ENCODE assay signal across 1 cellular context in genomic region chr11:118241191-118242098, GRCh38.
TF ChIP-seq lines count a peak whose summit lies in the region.

No MANE protein-coding gene starts in this region.

TF ChIP-seq in K562, 482 proteins besides CTCF, POLR2A, EP300 and RAD21 (continued from another document and continues in another):
- TF ChIP-seq, protein P1, sequence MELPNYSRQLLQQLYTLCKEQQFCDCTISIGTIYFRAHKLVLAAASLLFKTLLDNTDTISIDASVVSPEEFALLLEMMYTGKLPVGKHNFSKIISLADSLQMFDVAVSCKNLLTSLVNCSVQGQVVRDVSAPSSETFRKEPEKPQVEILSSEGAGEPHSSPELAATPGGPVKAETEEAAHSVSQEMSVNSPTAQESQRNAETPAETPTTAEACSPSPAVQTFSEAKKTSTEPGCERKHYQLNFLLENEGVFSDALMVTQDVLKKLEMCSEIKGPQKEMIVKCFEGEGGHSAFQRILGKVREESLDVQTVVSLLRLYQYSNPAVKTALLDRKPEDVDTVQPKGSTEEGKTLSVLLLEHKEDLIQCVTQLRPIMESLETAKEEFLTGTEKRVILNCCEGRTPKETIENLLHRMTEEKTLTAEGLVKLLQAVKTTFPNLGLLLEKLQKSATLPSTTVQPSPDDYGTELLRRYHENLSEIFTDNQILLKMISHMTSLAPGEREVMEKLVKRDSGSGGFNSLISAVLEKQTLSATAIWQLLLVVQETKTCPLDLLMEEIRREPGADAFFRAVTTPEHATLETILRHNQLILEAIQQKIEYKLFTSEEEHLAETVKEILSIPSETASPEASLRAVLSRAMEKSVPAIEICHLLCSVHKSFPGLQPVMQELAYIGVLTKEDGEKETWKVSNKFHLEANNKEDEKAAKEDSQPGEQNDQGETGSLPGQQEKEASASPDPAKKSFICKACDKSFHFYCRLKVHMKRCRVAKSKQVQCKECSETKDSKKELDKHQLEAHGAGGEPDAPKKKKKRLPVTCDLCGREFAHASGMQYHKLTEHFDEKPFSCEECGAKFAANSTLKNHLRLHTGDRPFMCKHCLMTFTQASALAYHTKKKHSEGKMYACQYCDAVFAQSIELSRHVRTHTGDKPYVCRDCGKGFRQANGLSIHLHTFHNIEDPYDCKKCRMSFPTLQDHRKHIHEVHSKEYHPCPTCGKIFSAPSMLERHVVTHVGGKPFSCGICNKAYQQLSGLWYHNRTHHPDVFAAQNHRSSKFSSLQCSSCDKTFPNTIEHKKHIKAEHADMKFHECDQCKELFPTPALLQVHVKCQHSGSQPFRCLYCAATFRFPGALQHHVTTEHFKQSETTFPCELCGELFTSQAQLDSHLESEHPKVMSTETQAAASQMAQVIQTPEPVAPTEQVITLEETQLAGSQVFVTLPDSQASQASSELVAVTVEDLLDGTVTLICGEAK (IDR thresholded peaks at IDR 0.05) = no peak
- TF ChIP-seq, protein P1 (CRISPR knock-in tag; IDR thresholded peaks at IDR 0.05) = no peak
- TF ChIP-seq CTCFL (IDR thresholded peaks at IDR 0.05; ENCODE audit: borderline replicate concordance, insufficient read depth, low read depth, low read length, poor library complexity, severe bottlenecking) (no peak), NR2C1 (IDR thresholded peaks at IDR 0.05) (no peak; the same call in 1 of the 2 replicates), NR2C1 (tag; IDR thresholded peaks at IDR 0.05) (no peak), ARID4B (CRISPR knock-in tag; IDR thresholded peaks at IDR 0.05) (no peak), GATA2 (CRISPR knock-in tag; IDR thresholded peaks at IDR 0.05) (peak; percentile 97), TRIM28 (IDR thresholded peaks at IDR 0.05) (no peak), LEF1 (IDR thresholded peaks at IDR 0.05) (peak; percentile 99), CHCHD3 (CRISPR knock-in tag; IDR thresholded peaks at IDR 0.05) (no peak), JUND (IDR thresholded peaks at IDR 0.05; ENCODE audit: borderline replicate concordance, low read depth, low read length) (peak; percentile 92), JUND (tag; IDR thresholded peaks at IDR 0.05; ENCODE audit: borderline replicate concordance, low read depth, low read length) (peak; percentile 81), RAD51 (IDR thresholded peaks at IDR 0.05; ENCODE audit: borderline replicate concordance, low read depth) (0 out of 2 replicates have a peak, but pooled peaks have one; percentile 18), NR4A1 (CRISPR knock-in tag; IDR thresholded peaks at IDR 0.05) (no peak), NR4A1 (tag; IDR thresholded peaks at IDR 0.05) (0 out of 2 replicates have a peak, but pooled peaks have one; percentile 53), UBTF (IDR thresholded peaks at IDR 0.05; ENCODE audit: borderline replicate concordance in 1 of 2, low read depth in 2 of 2, low read length in 2 of 2) (no peak), KDM2B (CRISPR knock-in tag; IDR thresholded peaks at IDR 0.05) (no peak), FOXA3 (CRISPR knock-in tag; conservative IDR thresholded peaks at IDR 0.05 in 1 of 2, IDR thresholded peaks at IDR 0.05 in 1 of 2) (peak in 1 of 2 experiments; percentile 76; a peak in 2 of 4 replicates), JUNB (CRISPR knock-in tag; conservative IDR thresholded peaks at IDR 0.05) (peak; percentile 78), HNRNPUL1 (IDR thresholded peaks at IDR 0.05; ENCODE audit: low read length) (no peak), KDM4B (IDR thresholded peaks at IDR 0.05; ENCODE audit: borderline replicate concordance in 2 of 2, low read depth in 1 of 2) (no peak), BACH1 (tag; IDR thresholded peaks at IDR 0.05) (no peak), ZNF263 (CRISPR knock-in tag; IDR thresholded peaks at IDR 0.05; ENCODE audit: borderline replicate concordance) (no peak), L3MBTL2 (IDR thresholded peaks at IDR 0.05) (no peak), SREBF1 (IDR thresholded peaks at IDR 0.05; ENCODE audit: borderline replicate concordance, low read depth, low read length) (no peak), NONO (IDR thresholded peaks at IDR 0.05; ENCODE audit: low read depth in 2 of 2, low read length in 1 of 2) (peak in 1 of 2 experiments; percentile 59; a peak in 1 of 4 replicates), NRF1 (conservative IDR thresholded peaks at IDR 0.05 in 1 of 2, IDR thresholded peaks at IDR 0.05 in 1 of 2) (peak in 1 of 2 experiments; percentile 24; a peak in 1 of 4 replicates), SMARCA4 (IDR thresholded peaks at IDR 0.05) (peak; percentile 98), RBM39 (optimal IDR thresholded peaks at IDR 0.05; ENCODE audit: low read depth, low read length) (no peak), MTA2 (IDR thresholded peaks at IDR 0.05; ENCODE audit: low read depth) (peak; percentile 94), ZFP36 (IDR thresholded peaks at IDR 0.05; ENCODE audit: low read depth, low read length, partially characterized antibody) (peak; percentile 33), CBFA2T2 (conservative IDR thresholded peaks at IDR 0.05) (peak; percentile 95)
- TF ChIP-seq, protein P2, sequence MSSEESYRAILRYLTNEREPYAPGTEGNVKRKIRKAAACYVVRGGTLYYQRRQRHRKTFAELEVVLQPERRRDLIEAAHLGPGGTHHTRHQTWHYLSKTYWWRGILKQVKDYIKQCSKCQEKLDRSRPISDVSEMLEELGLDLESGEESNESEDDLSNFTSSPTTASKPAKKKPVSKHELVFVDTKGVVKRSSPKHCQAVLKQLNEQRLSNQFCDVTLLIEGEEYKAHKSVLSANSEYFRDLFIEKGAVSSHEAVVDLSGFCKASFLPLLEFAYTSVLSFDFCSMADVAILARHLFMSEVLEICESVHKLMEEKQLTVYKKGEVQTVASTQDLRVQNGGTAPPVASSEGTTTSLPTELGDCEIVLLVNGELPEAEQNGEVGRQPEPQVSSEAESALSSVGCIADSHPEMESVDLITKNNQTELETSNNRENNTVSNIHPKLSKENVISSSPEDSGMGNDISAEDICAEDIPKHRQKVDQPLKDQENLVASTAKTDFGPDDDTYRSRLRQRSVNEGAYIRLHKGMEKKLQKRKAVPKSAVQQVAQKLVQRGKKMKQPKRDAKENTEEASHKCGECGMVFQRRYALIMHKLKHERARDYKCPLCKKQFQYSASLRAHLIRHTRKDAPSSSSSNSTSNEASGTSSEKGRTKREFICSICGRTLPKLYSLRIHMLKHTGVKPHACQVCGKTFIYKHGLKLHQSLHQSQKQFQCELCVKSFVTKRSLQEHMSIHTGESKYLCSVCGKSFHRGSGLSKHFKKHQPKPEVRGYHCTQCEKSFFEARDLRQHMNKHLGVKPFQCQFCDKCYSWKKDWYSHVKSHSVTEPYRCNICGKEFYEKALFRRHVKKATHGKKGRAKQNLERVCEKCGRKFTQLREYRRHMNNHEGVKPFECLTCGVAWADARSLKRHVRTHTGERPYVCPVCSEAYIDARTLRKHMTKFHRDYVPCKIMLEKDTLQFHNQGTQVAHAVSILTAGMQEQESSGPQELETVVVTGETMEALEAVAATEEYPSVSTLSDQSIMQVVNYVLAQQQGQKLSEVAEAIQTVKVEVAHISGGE (CRISPR knock-in tag; IDR thresholded peaks at IDR 0.05) = peak in 2 of 3 experiments; percentile 24 to 80; a peak in 3 of 6 replicates
- TF ChIP-seq, protein P3, sequence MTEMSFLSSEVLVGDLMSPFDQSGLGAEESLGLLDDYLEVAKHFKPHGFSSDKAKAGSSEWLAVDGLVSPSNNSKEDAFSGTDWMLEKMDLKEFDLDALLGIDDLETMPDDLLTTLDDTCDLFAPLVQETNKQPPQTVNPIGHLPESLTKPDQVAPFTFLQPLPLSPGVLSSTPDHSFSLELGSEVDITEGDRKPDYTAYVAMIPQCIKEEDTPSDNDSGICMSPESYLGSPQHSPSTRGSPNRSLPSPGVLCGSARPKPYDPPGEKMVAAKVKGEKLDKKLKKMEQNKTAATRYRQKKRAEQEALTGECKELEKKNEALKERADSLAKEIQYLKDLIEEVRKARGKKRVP (CRISPR knock-in tag; IDR thresholded peaks at IDR 0.05) = peak; percentile 9; the same call in 1 of the 2 replicates
